In the genomic region with DNA sequence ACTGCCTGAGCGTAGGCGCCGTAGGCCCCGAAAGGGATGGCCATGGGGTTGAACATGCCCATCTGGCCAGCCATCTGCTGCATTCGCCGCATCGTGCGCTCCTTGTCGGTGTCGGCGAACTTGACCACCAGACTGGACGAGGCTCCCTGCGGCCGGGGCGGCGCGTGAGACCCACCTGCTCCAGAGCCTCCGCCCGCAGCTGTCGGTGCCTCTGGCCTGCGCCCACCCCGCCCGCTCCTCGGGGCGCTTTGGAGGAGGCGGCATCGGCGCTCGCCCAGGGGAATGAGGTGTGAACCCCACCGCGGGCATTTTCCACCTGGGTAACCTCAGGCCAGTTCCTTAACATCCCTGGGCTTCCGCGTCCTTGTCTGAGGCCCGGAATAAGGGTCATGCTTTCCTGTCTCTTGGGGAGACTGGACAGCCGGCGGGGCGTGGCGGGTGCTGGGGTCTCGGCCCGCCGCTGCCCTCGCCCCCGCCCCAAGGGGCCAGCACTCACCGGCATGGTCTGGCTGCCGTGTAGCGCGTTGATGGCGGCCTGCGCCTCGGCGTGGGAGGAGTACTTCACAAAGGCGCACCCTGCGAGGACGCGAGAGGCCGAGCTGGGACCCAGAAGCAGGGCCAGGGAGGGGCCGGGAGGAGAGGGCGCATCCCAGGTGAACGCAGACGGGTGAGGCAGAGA, we compare ENCODE assay signal across 11 cellular contexts.
DNase-seq lines count a peak whose midpoint lies in the region; ATAC-seq and TF ChIP-seq lines count a peak whose summit lies in the region.
"Had no signal": no experiment of that assay in that cellular context is flagged by ENCODE, and none has a peak within 500 bp of the region (broad histone marks: within the 10 kb centered on the region; RNA-seq: fewer than 3 reads in every experiment).

No MANE protein-coding gene starts in this region.

- peaks cover 8% of the 10 kb centered on the region for H3K27me3 ChIP-seq in HUES48 (ENCODE audit: control insufficient read depth, insufficient read depth, low read length)
- H3K27me3 ChIP-seq in mesenchymal stem cell (ENCODE audit: control insufficient read depth in 1 of 2, insufficient read depth in 1 of 2, low read length in 2 of 2): peaks cover 33 to 67% of the 10 kb centered on the region in 2 experiments
- H3K27me3 ChIP-seq in stomach: peaks cover 7 to 75% (median 29%) of the 10 kb centered on the region in 3 donors

- no peak overlapping the region for H3K23ac ChIP-seq in mesenchymal stem cell (ENCODE audit: low read length in 2 of 2)

- H4K8ac ChIP-seq in mesenchymal stem cell (ENCODE audit: low read length): no peak overlapping the region

- intact Hi-C loops in stomach (cut with DNase I; ENCODE audit: low total_unique reads): no loop called here

- H3K14ac ChIP-seq in mesenchymal stem cell (ENCODE audit: low read length in 2 of 2): no peak overlapping the region

- DNase-seq in NCI-H524 treated with DMSO at 0.1 percent for 48 hours (lab: John Stamatoyannopoulos, UW): peak; percentile 49
- no peak for DNase-seq in mesenchymal stem cell
- DNase-seq in cortex of kidney (lab: John Stamatoyannopoulos, UW): no peak
- no peak for DNase-seq in stomach
- DNase-seq: Caco-2; CD8-positive, alpha-beta memory T cell; DMS53; GM23248 had no signal

- peak overlapping the region; percentile 27 for H4K91ac ChIP-seq in mesenchymal stem cell (ENCODE audit: low read length)

- H3K79me1 ChIP-seq in mesenchymal stem cell (replicated peaks; ENCODE audit: low read length, poor library complexity, severe bottlenecking): no peaks in the 10 kb centered on the region

- no peak for TF ChIP-seq CTCF in stomach (IDR thresholded peaks at IDR 0.05)

- no peak overlapping the region for H2BK120ac ChIP-seq in mesenchymal stem cell (ENCODE audit: low read depth, low read length)

- H3K9me3 ChIP-seq in HUES48 (ENCODE audit: control insufficient read depth, insufficient read depth, low read length): no peaks in the 10 kb centered on the region
- no peaks in the 10 kb centered on the region for H3K9me3 ChIP-seq in mesenchymal stem cell (ENCODE audit: control insufficient read depth, low read length)
- H3K9me3 ChIP-seq in stomach: peaks cover 0 to 9% (median 0%) of the 10 kb centered on the region in 4 donors
- H3K9me3 ChIP-seq: A549, Caco-2 had no signal

- H3K27ac ChIP-seq in HUES48 (ENCODE audit: low read depth, low read length): no peak overlapping the region
- no peak overlapping the region for H3K27ac ChIP-seq in mesenchymal stem cell (ENCODE audit: low read length, poor library complexity, severe bottlenecking)
- no peak overlapping the region for H3K27ac ChIP-seq in stomach
- H3K27ac ChIP-seq: A549, GM23248 had no signal

- H3K9ac ChIP-seq in HUES48 (ENCODE audit: low read depth, low read length) (no peak overlapping the region), mesenchymal stem cell (ENCODE audit: low read length) (no peak overlapping the region)
- H3K9ac ChIP-seq: GM23248 had no signal

- H3K4me2 ChIP-seq in mesenchymal stem cell (ENCODE audit: low read length, poor library complexity, severe bottlenecking): no peak overlapping the region
- H3K4me2 ChIP-seq: A549 had no signal

- H3K4me3 ChIP-seq in HUES48 (ENCODE audit: low read depth, low read length): peak overlapping the region; percentile 30; the same call in 1 of the 2 replicates
- H3K4me3 ChIP-seq in mesenchymal stem cell (ENCODE audit: insufficient read depth in 1 of 2, low read depth in 1 of 2, low read length in 2 of 2): no peak overlapping the region
- no peak overlapping the region for H3K4me3 ChIP-seq in stomach
- H3K4me3 ChIP-seq: A549, GM23248 had no signal

- H2BK5ac ChIP-seq in mesenchymal stem cell (ENCODE audit: low read depth, low read length, poor library complexity, severe bottlenecking): no peak overlapping the region

- WGBS in mesenchymal stem cell: 96% methylated on average over 59 of the region's 60 CpGs
- WGBS in stomach, 5 donors: 18 to 27% (median 22%) methylated on average over 29 to 60 of the region's 60 CpGs

- H2BK15ac ChIP-seq in mesenchymal stem cell (ENCODE audit: low read depth, poor library complexity, severe bottlenecking): no peak overlapping the region

- no peak overlapping the region for H3K4ac ChIP-seq in mesenchymal stem cell (ENCODE audit: low read depth in 1 of 2, low read length in 2 of 2)

- no peak overlapping the region for H2AFZ ChIP-seq in mesenchymal stem cell (ENCODE audit: low read depth, low read length)
- H2AFZ ChIP-seq: GM23248 had no signal

- H3K36me3 ChIP-seq in HUES48 (ENCODE audit: control insufficient read depth, insufficient read depth, low read length) (no peaks in the 10 kb centered on the region), mesenchymal stem cell (ENCODE audit: control insufficient read depth in 1 of 2, insufficient read depth in 2 of 2, low read depth in 1 of 2, low read length in 2 of 2) (no peaks in the 10 kb centered on the region), stomach (no peaks in the 10 kb centered on the region)

- no peak overlapping the region for H2BK12ac ChIP-seq in mesenchymal stem cell (ENCODE audit: low read length in 2 of 2)

- H2AK5ac ChIP-seq in mesenchymal stem cell (ENCODE audit: low read length, severe bottlenecking): no peak overlapping the region

- ATAC-seq in HG03521 (IDR thresholded peaks at IDR 0.05; ENCODE audit: unreplicated experiment): no peak
- ATAC-seq: A549 had no signal

- no peak overlapping the region for H3K18ac ChIP-seq in mesenchymal stem cell (ENCODE audit: low read depth in 1 of 2, low read length in 2 of 2)

- TF ChIP-seq POLR2A in stomach (IDR thresholded peaks at IDR 0.05): no peak

- no peak for TF ChIP-seq EP300 in stomach (IDR thresholded peaks at IDR 0.05)

- no peaks in the 10 kb centered on the region for H3K4me1 ChIP-seq in HUES48 (ENCODE audit: control insufficient read depth, insufficient read depth, low read length)
- H3K4me1 ChIP-seq in mesenchymal stem cell (ENCODE audit: control insufficient read depth, insufficient read depth, low read depth, low read length): no peaks in the 10 kb centered on the region
- peaks cover 0 to 6% (median 3%) of the 10 kb centered on the region in 4 donors for H3K4me1 ChIP-seq in stomach
- H3K4me1 ChIP-seq: A549, Caco-2 had no signal
